Comparison of ENCODE assay signal across 23 cellular contexts in the genomic region with DNA sequence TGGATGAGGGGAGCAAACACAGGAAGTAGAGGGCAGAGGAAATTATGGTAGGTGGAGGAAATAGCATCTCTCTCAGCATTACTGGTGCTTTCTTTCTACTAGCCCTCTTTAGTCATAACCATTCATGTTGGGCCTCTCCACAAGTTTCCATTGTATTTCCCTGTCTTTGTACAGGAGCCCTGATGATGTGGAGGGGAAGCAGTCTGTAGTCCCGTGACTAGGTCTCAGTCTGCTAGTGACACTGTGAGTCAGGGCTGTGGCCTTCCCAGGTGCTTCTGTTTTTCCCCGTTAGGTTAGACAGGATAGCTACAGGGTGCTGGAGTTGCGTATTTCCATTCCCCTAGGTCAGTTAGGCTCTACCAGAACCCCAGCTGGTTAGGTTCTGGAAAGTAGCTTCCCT.
DNase-seq lines count a peak whose midpoint lies in the region; TF ChIP-seq lines count a peak whose summit lies in the region.
"Had no signal": no experiment of that assay in that cellular context is flagged by ENCODE, and none has a peak within 500 bp of the region (broad histone marks: within the 10 kb centered on the region; RNA-seq: fewer than 3 reads in every experiment).

No MANE protein-coding gene starts in this region.

- H3K4me1 Mint-ChIP-seq in dendritic cell treated with granulocyte-macrophage colony-stimulating factor and Interleukin-4, amounts not matched to agents 40 ng/mL and 50 ng/mL, for 4 days (ENCODE audit: low read depth), result peaks cover 28% of the 10 kb centered on the region
- peaks cover 48% of the 10 kb centered on the region for H3K4me1 Mint-ChIP-seq in stimulated activated naive CD8-positive, alpha-beta T cell treated with anti-CD3 and anti-CD28 coated beads, Interleukin-15, Interleukin-2, amounts not matched to agents 100 ng/mL and 50 ng/mL, for 24 hours (ENCODE audit: low read depth)
- no peaks in the 10 kb centered on the region for H3K4me1 Mint-ChIP-seq in glutamatergic neuron (ENCODE audit: low read depth, unreplicated experiment)
- H3K4me1 Mint-ChIP-seq: immature natural killer cell, natural killer cell had no signal

- no peaks in the 10 kb centered on the region for H3K36me3 Mint-ChIP-seq in dendritic cell treated with granulocyte-macrophage colony-stimulating factor and Interleukin-4, amounts not matched to agents 40 ng/mL and 50 ng/mL, for 4 days (ENCODE audit: low read depth)
- no peaks in the 10 kb centered on the region for H3K36me3 Mint-ChIP-seq in stimulated activated naive CD8-positive, alpha-beta T cell treated with anti-CD3 and anti-CD28 coated beads, Interleukin-15, Interleukin-2, amounts not matched to agents 100 ng/mL and 50 ng/mL, for 24 hours (ENCODE audit: low read depth)
- no peaks in the 10 kb centered on the region for H3K36me3 Mint-ChIP-seq in glutamatergic neuron (ENCODE audit: unreplicated experiment)
- H3K36me3 Mint-ChIP-seq: activated naive CD4-positive, alpha-beta T cell treated with anti-CD3 and anti-CD28 coated beads, Interleukin-2, amount 50 U/mL, for 24 hours; CD4-positive, CD25-positive, alpha-beta regulatory T cell; immature natural killer cell; natural killer cell had no signal

- peak overlapping the region; percentile 33 for H3K27ac Mint-ChIP-seq in dendritic cell treated with granulocyte-macrophage colony-stimulating factor and Interleukin-4, amounts not matched to agents 40 ng/mL and 50 ng/mL, for 4 days
- peak overlapping the region; percentile 82 for H3K27ac Mint-ChIP-seq in stimulated activated naive CD8-positive, alpha-beta T cell treated with anti-CD3 and anti-CD28 coated beads, Interleukin-15, Interleukin-2, amounts not matched to agents 100 ng/mL and 50 ng/mL, for 24 hours
- no peak overlapping the region for H3K27ac Mint-ChIP-seq in glutamatergic neuron (ENCODE audit: unreplicated experiment)
- H3K27ac Mint-ChIP-seq: activated naive CD4-positive, alpha-beta T cell treated with anti-CD3 and anti-CD28 coated beads, Interleukin-2, amount 50 U/mL, for 24 hours; CD4-positive, CD25-positive, alpha-beta regulatory T cell; immature natural killer cell; natural killer cell; T-helper 2 cell treated with Interferon-gamma antibody and Interleukin-4, amounts not matched to agents 5 μg/mL and 100 μg/mL, for 36 hours had no signal

- H3K27me3 Mint-ChIP-seq in dendritic cell treated with granulocyte-macrophage colony-stimulating factor and Interleukin-4, amounts not matched to agents 40 ng/mL and 50 ng/mL, for 4 days, result no peaks in the 10 kb centered on the region
- H3K27me3 Mint-ChIP-seq in stimulated activated naive CD8-positive, alpha-beta T cell treated with anti-CD3 and anti-CD28 coated beads, Interleukin-15, Interleukin-2, amounts not matched to agents 100 ng/mL and 50 ng/mL, for 24 hours, result peaks cover 13% of the 10 kb centered on the region
- H3K27me3 Mint-ChIP-seq in glutamatergic neuron (ENCODE audit: unreplicated experiment), result no peaks in the 10 kb centered on the region
- H3K27me3 Mint-ChIP-seq: CD4-positive, CD25-positive, alpha-beta regulatory T cell had no signal

- H3K9me3 Mint-ChIP-seq in dendritic cell treated with granulocyte-macrophage colony-stimulating factor and Interleukin-4, amounts not matched to agents 40 ng/mL and 50 ng/mL, for 4 days, result no peaks in the 10 kb centered on the region
- peaks cover 7% of the 10 kb centered on the region for H3K9me3 Mint-ChIP-seq in stimulated activated naive CD8-positive, alpha-beta T cell treated with anti-CD3 and anti-CD28 coated beads, Interleukin-15, Interleukin-2, amounts not matched to agents 100 ng/mL and 50 ng/mL, for 24 hours
- H3K9me3 Mint-ChIP-seq in glutamatergic neuron (ENCODE audit: unreplicated experiment), result peaks cover 4% of the 10 kb centered on the region
- H3K9me3 Mint-ChIP-seq: activated naive CD4-positive, alpha-beta T cell treated with anti-CD3 and anti-CD28 coated beads, Interleukin-2, amount 50 U/mL, for 24 hours; immature natural killer cell; natural killer cell; T-helper 2 cell treated with Interferon-gamma antibody and Interleukin-4, amounts not matched to agents 5 μg/mL and 100 μg/mL, for 36 hours had no signal

- intact Hi-C loops in dendritic cell treated with granulocyte-macrophage colony-stimulating factor and Interleukin-4, amounts not matched to agents 40 ng/mL and 50 ng/mL, for 4 days (cut with micrococcal nuclease), result loop anchor here (5.0 kb wide), 3 partner anchors 85 to 190 kb away; partner anchors contain the start of gene NAMPT

- peak; percentile 45 for DNase-seq in activated CD4-positive, alpha-beta T cell treated with anti-CD3 and anti-CD28 coated beads for 48 hours
- DNase-seq in activated CD4-positive, alpha-beta T cell treated with anti-CD3 and anti-CD28 coated beads, Interleukin-2, amount 50 U/mL, for 1 hour, result no peak
- DNase-seq in stimulated activated CD4-positive, alpha-beta T cell treated with anti-CD3 and anti-CD28 coated beads, Interleukin-2, amount 100 ng/mL, for 24 hours, result peak; percentile 32 to 39
- DNase-seq in stimulated activated CD4-positive, alpha-beta T cell treated with anti-CD3 and anti-CD28 coated beads, Interleukin-12 subunit alpha, Interleukin-12 subunit beta, amount 100 ng/mL, for 4 hours, result no peak
- DNase-seq in NCI-H2107 (lab: John Stamatoyannopoulos, UW) (no peak), glutamatergic neuron (no peak)
- DNase-seq: activated CD8-positive, alpha-beta memory T cell treated with anti-CD3 and anti-CD28 coated beads for 24 hours; aorta; CD4-positive, CD25-positive, alpha-beta regulatory T cell; effector CD4-positive, alpha-beta T cell; immature natural killer cell; mammary epithelial cell; natural killer cell; NCI-H2029 treated with DMSO at 0.1 percent for 48 hours; NK-92 treated with Interleukin-12 subunit alpha and Interleukin-12 subunit beta, amount 100 ng/mL, for 24 hours; occipital lobe; Peyer's patch; SHP77 treated with DMSO at 0.1 percent for 48 hours; tibial artery had no signal

- H3K4me3 Mint-ChIP-seq in dendritic cell treated with granulocyte-macrophage colony-stimulating factor and Interleukin-4, amounts not matched to agents 40 ng/mL and 50 ng/mL, for 4 days, result no peak overlapping the region
- peak overlapping the region; percentile 17 for H3K4me3 Mint-ChIP-seq in stimulated activated naive CD8-positive, alpha-beta T cell treated with anti-CD3 and anti-CD28 coated beads, Interleukin-15, Interleukin-2, amounts not matched to agents 100 ng/mL and 50 ng/mL, for 24 hours
- H3K4me3 Mint-ChIP-seq in glutamatergic neuron (ENCODE audit: unreplicated experiment), result no peak overlapping the region
- H3K4me3 Mint-ChIP-seq: activated naive CD4-positive, alpha-beta T cell treated with anti-CD3 and anti-CD28 coated beads, Interleukin-2, amount 50 U/mL, for 24 hours; CD4-positive, CD25-positive, alpha-beta regulatory T cell; immature natural killer cell; natural killer cell; T-helper 2 cell treated with Interferon-gamma antibody and Interleukin-4, amounts not matched to agents 5 μg/mL and 100 μg/mL, for 36 hours had no signal

- no peak for TF ChIP-seq CTCF in glutamatergic neuron (IDR thresholded peaks at IDR 0.05; ENCODE audit: partially characterized antibody, unreplicated experiment)

Comparison
In these comparisons a context has a peak if more than half of its experiments do, and no peak if none do; other contexts are left out.
1. DNase-seq: peak in activated CD4-positive, alpha-beta T cell treated with anti-CD3 and anti-CD28 coated beads for 48 hours (single experiment) and stimulated activated CD4-positive, alpha-beta T cell treated with anti-CD3 and anti-CD28 coated beads, Interleukin-2, amount 100 ng/mL, for 24 hours (2 of 2); none in activated CD4-positive, alpha-beta T cell treated with anti-CD3 and anti-CD28 coated beads, Interleukin-2, amount 50 U/mL, for 1 hour (single experiment), stimulated activated CD4-positive, alpha-beta T cell treated with anti-CD3 and anti-CD28 coated beads, Interleukin-12 subunit alpha, Interleukin-12 subunit beta, amount 100 ng/mL, for 4 hours (single experiment), NCI-H2107 (single experiment) and glutamatergic neuron (single experiment).